8 cellular contexts compared by ENCODE assay signal in genomic region chr6:20542927-20543602, GRCh38.
DNase-seq lines count a peak whose midpoint lies in the region; ATAC-seq lines count a peak whose summit lies in the region.

No MANE protein-coding gene starts in this region.

- H3K4me3 ChIP-seq in ACC112 (ENCODE audit: low read depth, low read length) = peak overlapping the region; percentile 22; the same call in 1 of the 2 replicates

- H3K36me3 ChIP-seq in ACC112 (ENCODE audit: insufficient read depth, low read length) = peaks cover 18% of the 10 kb centered on the region

- no peaks in the 10 kb centered on the region for H3K27me3 ChIP-seq in ACC112 (ENCODE audit: insufficient read depth, low read length)

- H3K27ac ChIP-seq in ACC112 (ENCODE audit: low read depth, low read length) = peak overlapping the region; percentile 75

- H2AFZ ChIP-seq in ACC112 (ENCODE audit: low read length, unreplicated experiment) = peak overlapping the region; percentile 29

- peaks cover 25% of the 10 kb centered on the region for H3K4me1 ChIP-seq in ACC112 (ENCODE audit: control insufficient read depth, insufficient read depth, low read length, unreplicated experiment)

- DNase-seq in NCI-H69 (lab: John Stamatoyannopoulos, UW) (peak; percentile 91), fibroblast of peridontal ligament (ENCODE audit: extremely low read depth) (peak; percentile 71), NCI-H446 (lab: John Stamatoyannopoulos, UW) (no peak), NCI-H524 (lab: John Stamatoyannopoulos, UW) (no peak), KBM-7 (no peak)

- ATAC-seq in GM18907 (IDR thresholded peaks at IDR 0.05; ENCODE audit: unreplicated experiment) = peak; percentile 99
- peak; percentile 98 for ATAC-seq in HG03045 (IDR thresholded peaks at IDR 0.05; ENCODE audit: unreplicated experiment)

- in situ Hi-C loops in KBM-7 (cut with MboI; ENCODE audit: low pct_unique_long_range_greater_than_20kb, low sequenced_read_pairs) = loop anchor here (25.0 kb wide), 1 partner anchor 256 kb away; no protein-coding TSS in a partner anchor

- peaks cover 37% of the 10 kb centered on the region for H3K79me2 ChIP-seq in ACC112 (ENCODE audit: control insufficient read depth, insufficient read depth, low read length, unreplicated experiment)

Comparison
In these comparisons a context has a peak if more than half of its experiments do, and no peak if none do; other contexts are left out.
1. DNase-seq: peak in NCI-H69 (single experiment) and fibroblast of peridontal ligament (single experiment); none in NCI-H446 (0 of 2), NCI-H524 (0 of 2) and KBM-7 (single experiment).